In genomic region chr1:61743432-61743705, GRCh38 we compare ENCODE assay signal across 9 cellular contexts. TPM values are rescaled to one million over a fixed set of nuclear protein-coding genes. Genes with fewer than 3 reads are reported as not detected.
DNase-seq lines count a peak whose midpoint lies in the region; ATAC-seq and TF ChIP-seq lines count a peak whose summit lies in the region.
"Had no signal": no experiment of that assay in that cellular context is flagged by ENCODE, and none has a peak within 500 bp of the region (broad histone marks: within the 10 kb centered on the region; RNA-seq: fewer than 3 reads in every experiment).

No MANE protein-coding gene starts in this region.

- peak overlapping the region; percentile 64 for H3K4me3 Mint-ChIP-seq in activated CD8-positive, alpha-beta memory T cell treated with anti-CD3 and anti-CD28 coated beads, Interleukin-2, amount 10 ng/mL, durations not matched to agents 7 days and 5 days

- H3K27me3 ChIP-seq in brain microvascular endothelial cell (replicated peaks) = no peaks in the 10 kb centered on the region
- H3K27me3 ChIP-seq in lung (ENCODE audit: control insufficient read depth, insufficient read depth) = no peaks in the 10 kb centered on the region
- no peaks in the 10 kb centered on the region for H3K27me3 ChIP-seq in thyroid gland

- H3K4me3 ChIP-seq in brain microvascular endothelial cell (ENCODE audit: low read depth, low read length) (peak overlapping the region; percentile 66), lung (no peak overlapping the region), thyroid gland (replicated peaks in 1 of 3) (peak overlapping the region; percentile 42 to 87 (median 72))

- H3K4me1 Mint-ChIP-seq in activated CD8-positive, alpha-beta memory T cell treated with anti-CD3 and anti-CD28 coated beads, Interleukin-2, amount 10 ng/mL, durations not matched to agents 7 days and 5 days = peaks cover 27% of the 10 kb centered on the region

- TF ChIP-seq POLR2A in thyroid gland (IDR thresholded peaks at IDR 0.05) = no peak

- H3K4me1 ChIP-seq in lung (ENCODE audit: control insufficient read depth in 2 of 2, insufficient read depth in 2 of 2, low read length in 2 of 2) = peaks cover 0 to 3% of the 10 kb centered on the region in 2 donors
- peaks cover 14 to 29% of the 10 kb centered on the region in 2 donors for H3K4me1 ChIP-seq in thyroid gland

- H3K36me3 Mint-ChIP-seq in activated CD8-positive, alpha-beta memory T cell treated with anti-CD3 and anti-CD28 coated beads, Interleukin-2, amount 10 ng/mL, durations not matched to agents 7 days and 5 days = peaks cover 3% of the 10 kb centered on the region

- no peak for DNase-seq in activated CD8-positive, alpha-beta memory T cell treated with anti-CD3 and anti-CD28 coated beads, Interleukin-2, amount 10 ng/mL, durations not matched to agents 7 days and 5 days
- no peak for DNase-seq in activated CD8-positive, alpha-beta memory T cell treated with anti-CD3 and anti-CD28 coated beads, Interleukin-2, amount 50 U/mL, for 48 hours
- no peak for DNase-seq in brain microvascular endothelial cell
- DNase-seq in lung (ENCODE audit: low spot score) = no peak
- DNase-seq in thyroid gland = no peak
- no peak for DNase-seq in ecto neural progenitor cell (ENCODE audit: low spot score)
- DNase-seq: effector CD4-positive, alpha-beta T cell had no signal

- in situ Hi-C loops in brain microvascular endothelial cell (cut with HindIII; ENCODE audit: low pct_ligation_motif_present, low sequenced_read_pairs) = no loop called here

- no peaks in the 10 kb centered on the region for H3K9me3 ChIP-seq in lung (ENCODE audit: control insufficient read depth in 2 of 2, insufficient read depth in 1 of 2, low read length in 1 of 2)
- H3K9me3 ChIP-seq in thyroid gland = no peaks in the 10 kb centered on the region

- H3K9me3 Mint-ChIP-seq in activated CD8-positive, alpha-beta memory T cell treated with anti-CD3 and anti-CD28 coated beads, Interleukin-2, amount 10 ng/mL, durations not matched to agents 7 days and 5 days (ENCODE audit: low read depth) = no peaks in the 10 kb centered on the region

- ATAC-seq in activated CD8-positive, alpha-beta memory T cell treated with anti-CD3 and anti-CD28 coated beads, Interleukin-2, amount 10 ng/mL, durations not matched to agents 7 days and 5 days = no peak
- no peak for ATAC-seq in lung (ENCODE audit: insufficient read depth, low FRiP score)
- no peak for ATAC-seq in GM19328 (IDR thresholded peaks at IDR 0.05; ENCODE audit: unreplicated experiment)
- no peak for ATAC-seq in HG02938 (IDR thresholded peaks at IDR 0.05; ENCODE audit: unreplicated experiment)

- TF ChIP-seq CTCF in brain microvascular endothelial cell (IDR thresholded peaks at IDR 0.05; ENCODE audit: low read depth, low read length, missing control alignments) (no peak), lung (IDR thresholded peaks at IDR 0.05; ENCODE audit: control extremely low read depth, extremely low read depth) (no peak), thyroid gland (IDR thresholded peaks at IDR 0.05) (no peak)

- CTCF ChIA-PET in activated CD8-positive, alpha-beta memory T cell treated with anti-CD3 and anti-CD28 coated beads, Interleukin-2, amount 10 ng/mL, durations not matched to agents 7 days and 5 days (lab: Charles Lee) = interaction anchor here (1.2 kb wide), 1 partner anchor 18 kb away, joined by 3 read pairs; the partner anchor contains the start of gene TM2D1

- H3K27ac ChIP-seq in brain microvascular endothelial cell (no peak overlapping the region), lung (ENCODE audit: low read depth in 1 of 2, low read length in 1 of 2) (peak overlapping the region; percentile 88 to 99), thyroid gland (peak overlapping the region; percentile 94 to 98 (median 97))

- WGBS in lung, 2 donors = 59 to 60% methylated on average over 5 of the region's 5 CpGs
- 32 to 34% methylated on average over 5 of the region's 5 CpGs for WGBS in thyroid gland, 2 donors

- H3K27ac Mint-ChIP-seq in activated CD8-positive, alpha-beta memory T cell treated with anti-CD3 and anti-CD28 coated beads, Interleukin-2, amount 10 ng/mL, durations not matched to agents 7 days and 5 days = peak overlapping the region; percentile 11

- intact Hi-C loops in thyroid gland (cut with DNase I) = no loop called here

- no peaks in the 10 kb centered on the region for H3K27me3 Mint-ChIP-seq in activated CD8-positive, alpha-beta memory T cell treated with anti-CD3 and anti-CD28 coated beads, Interleukin-2, amount 10 ng/mL, durations not matched to agents 7 days and 5 days

- no peaks in the 10 kb centered on the region for H3K36me3 ChIP-seq in brain microvascular endothelial cell (replicated peaks)
- no peaks in the 10 kb centered on the region for H3K36me3 ChIP-seq in lung (ENCODE audit: control insufficient read depth in 2 of 2, insufficient read depth in 2 of 2, low read length in 2 of 2)
- H3K36me3 ChIP-seq in thyroid gland = no peaks in the 10 kb centered on the region

RNA-seq across cellular contexts. Expression of gene PATJ, which starts 1.1 kb away (rescaled TPM):
- total RNA-seq in activated CD8-positive, alpha-beta memory T cell treated with anti-CD3 and anti-CD28 coated beads, Interleukin-2, amount 10 ng/mL, durations not matched to agents 7 days and 5 days = 10 to 100 TPM in 1 of 2 experiments, 1 to 10 TPM in 1; 6.8 to 13.7 TPM
- 100 to 1,000 TPM in 1 of 2 donors, 10 to 100 TPM in 1; 40.4 to 115 TPM for total RNA-seq in lung
- 10 to 100 TPM in 1 of 2 donors, 1 to 10 TPM in 1; 5.3 to 13.3 TPM for polyA plus RNA-seq in lung
- total RNA-seq in thyroid gland = 100 to 1,000 TPM in 3 of 4 donors, 10 to 100 TPM in 1; 94.7 to 221 (median 119) TPM

RNA-seq across cellular contexts. Expression of gene TM2D1, which starts 18.4 kb away (rescaled TPM):
- total RNA-seq in activated CD8-positive, alpha-beta memory T cell treated with anti-CD3 and anti-CD28 coated beads, Interleukin-2, amount 10 ng/mL, durations not matched to agents 7 days and 5 days = 10 to 100 TPM; 29.0 to 33.1 TPM
- total RNA-seq in lung (10 to 100 TPM; 32.6 to 94.3 TPM), thyroid gland (10 to 100 TPM; 55.7 to 84.4 (median 69.9) TPM)
- 10 to 100 TPM; 15.8 to 34.7 TPM for polyA plus RNA-seq in lung
